Comparison of ENCODE assay signal across 9 cellular contexts in genomic region chr2:241540391-241540765, GRCh38. TPM values are rescaled to one million over a fixed set of nuclear protein-coding genes. Genes with fewer than 3 reads are reported as not detected.
DNase-seq lines count a peak whose midpoint lies in the region; ATAC-seq and TF ChIP-seq lines count a peak whose summit lies in the region.
"Had no signal": no experiment of that assay in that cellular context is flagged by ENCODE, and none has a peak within 500 bp of the region (broad histone marks: within the 10 kb centered on the region; RNA-seq: fewer than 3 reads in every experiment).

No MANE protein-coding gene starts in this region.

- H3K27me3 ChIP-seq in breast epithelium (no peaks in the 10 kb centered on the region), left lung (peaks cover 7 to 58% of the 10 kb centered on the region in 2 donors), thoracic aorta (replicated peaks; ENCODE audit: insufficient read depth) (no peaks in the 10 kb centered on the region)

- TF ChIP-seq POLR2A in breast epithelium (IDR thresholded peaks at IDR 0.05): no peak

- H3K4me3 ChIP-seq in breast epithelium (peak overlapping the region in 2 of 3 donors; percentile 46 to 69), left lung (peak overlapping the region; percentile 30 to 35), thoracic aorta (peak overlapping the region; percentile 68)

- intact Hi-C loops in breast epithelium (cut with DNase I; ENCODE audit: low total_unique reads): no loop called here
- intact Hi-C loops in left lung (cut with DNase I): no loop called here

- DNase-seq in activated CD8-positive, alpha-beta memory T cell treated with anti-CD3 and anti-CD28 coated beads, Interleukin-2, amount 50 U/mL, for 48 hours: peak; percentile 51
- no peak for DNase-seq in activated CD8-positive, alpha-beta memory T cell treated with anti-CD3 and anti-CD28 coated beads for 24 hours
- peak in 1 of 2 donors; percentile 43 for DNase-seq in breast epithelium (ENCODE audit: low spot score in 2 of 2)
- peak; percentile 71 to 82 for DNase-seq in left lung
- no peak for DNase-seq in thoracic aorta (ENCODE audit: low spot score)
- no peak for DNase-seq in stimulated activated CD4-positive, alpha-beta T cell treated with anti-CD3 and anti-CD28 coated beads, Interleukin-4, amount 100 ng/mL, for 4 hours
- DNase-seq in NCI-H1092 treated with DMSO at 0.1 percent for 48 hours (lab: John Stamatoyannopoulos, UW): no peak
- DNase-seq in NCI-H2227 treated with DMSO at 0.1 percent for 48 hours (lab: John Stamatoyannopoulos, UW): no peak
- DNase-seq: KBM-7 had no signal

- no peak for TF ChIP-seq CTCF in breast epithelium (IDR thresholded peaks at IDR 0.05)
- TF ChIP-seq CTCF in left lung (IDR thresholded peaks at IDR 0.05): no peak
- TF ChIP-seq CTCF in thoracic aorta (IDR thresholded peaks at IDR 0.05): no peak

- H3K9me3 ChIP-seq in breast epithelium: no peaks in the 10 kb centered on the region
- no peaks in the 10 kb centered on the region for H3K9me3 ChIP-seq in left lung
- no peaks in the 10 kb centered on the region for H3K9me3 ChIP-seq in thoracic aorta

- H3K36me3 ChIP-seq in breast epithelium (no peaks in the 10 kb centered on the region), left lung (no peaks in the 10 kb centered on the region), thoracic aorta (no peaks in the 10 kb centered on the region)

- H3K27ac ChIP-seq in breast epithelium (no peak overlapping the region), left lung (peak overlapping the region in 1 of 2 donors; percentile 72), thoracic aorta (no peak overlapping the region)

- ATAC-seq in left lung (peak; percentile 63), thoracic aorta (ENCODE audit: insufficient number of reproducible peaks, low FRiP score, low read depth) (peak; percentile 29)

- peaks cover 4 to 15% of the 10 kb centered on the region in 2 donors for H3K4me1 ChIP-seq in breast epithelium
- peaks cover 6 to 21% of the 10 kb centered on the region in 2 donors for H3K4me1 ChIP-seq in left lung
- H3K4me1 ChIP-seq in thoracic aorta (ENCODE audit: control insufficient read depth in 1 of 2, low read depth in 2 of 2): peaks cover 3 to 16% of the 10 kb centered on the region in 2 donors

RNA-seq across cellular contexts. Expression of gene BOK, which starts 18.2 kb away (rescaled TPM):
- 10 to 100 TPM; 32.2 to 77.6 (median 40.3) TPM for total RNA-seq in breast epithelium
- 10 to 100 TPM; 34.9 to 66.5 TPM for total RNA-seq in left lung
- total RNA-seq in thoracic aorta: 10 to 100 TPM; 10.7 to 27.5 TPM

RNA-seq across cellular contexts. Expression of gene STK25, which starts 32.0 kb away (rescaled TPM):
- total RNA-seq in breast epithelium: 100 to 1,000 TPM; 102 to 139 (median 126) TPM
- 100 to 1,000 TPM; 125 to 138 TPM for total RNA-seq in left lung
- total RNA-seq in thoracic aorta: 100 to 1,000 TPM; 180 to 279 TPM

Comparison
In these comparisons a context has a peak if more than half of its experiments do, and no peak if none do; other contexts are left out.
1. DNase-seq: peak in activated CD8-positive, alpha-beta memory T cell treated with anti-CD3 and anti-CD28 coated beads, Interleukin-2, amount 50 U/mL, for 48 hours (single experiment) and left lung (2 of 2); none in activated CD8-positive, alpha-beta memory T cell treated with anti-CD3 and anti-CD28 coated beads for 24 hours (single experiment), thoracic aorta (single experiment), stimulated activated CD4-positive, alpha-beta T cell treated with anti-CD3 and anti-CD28 coated beads, Interleukin-4, amount 100 ng/mL, for 4 hours (0 of 2), NCI-H1092 treated with DMSO at 0.1 percent for 48 hours (single experiment) and NCI-H2227 treated with DMSO at 0.1 percent for 48 hours (single experiment).
2. Peak in every context shown above with its lines, with median percentiles within 50 percentile points of each other: H3K4me3 ChIP-seq.